17 cellular contexts compared by ENCODE assay signal in genomic region chr12:113109872-113110623, GRCh38. TPM values are rescaled to one million over a fixed set of nuclear protein-coding genes. Genes with fewer than 3 reads are reported as not detected.
"Had no signal": no experiment of that assay in that cellular context is flagged by ENCODE, and none has a peak within 500 bp of the region (broad histone marks: within the 10 kb centered on the region; RNA-seq: fewer than 3 reads in every experiment).

No MANE protein-coding gene starts in this region.

- H3K27ac ChIP-seq: adrenal gland, sigmoid colon had no signal

- DNase-seq: activated CD4-positive, alpha-beta T cell treated with anti-CD3 and anti-CD28 coated beads, Interleukin-2, amount 50 U/mL, for 48 hours; activated CD8-positive, alpha-beta memory T cell treated with anti-CD3 and anti-CD28 coated beads, Interleukin-2, amount 50 U/mL, for 48 hours; activated naive CD4-positive, alpha-beta T cell treated with anti-CD3 and anti-CD28 coated beads, Interleukin-2, amount 10 ng/mL, durations not matched to agents 7 days and 5 days; adrenal gland; central memory CD4-positive, alpha-beta T cell; hippocampal formation; left cardiac atrium; midbrain; sigmoid colon; stimulated activated CD4-positive, alpha-beta T cell treated with anti-CD3 and anti-CD28 coated beads, Interleukin-2, amount 100 ng/mL, for 24 hours; stimulated activated naive CD4-positive, alpha-beta T cell treated with Interleukin-2 at 50 U/mL for 16 hours had no signal

- H3K27ac Mint-ChIP-seq: activated naive CD4-positive, alpha-beta T cell treated with anti-CD3 and anti-CD28 coated beads, Interleukin-2, amount 10 ng/mL, durations not matched to agents 7 days and 5 days; type B pancreatic cell had no signal

- ATAC-seq: activated CD4-positive, CD25-positive, alpha-beta regulatory T cell treated with anti-CD3 and anti-CD28 coated beads, Interleukin-2, amount 50 U/mL, for 24 hours; left cardiac atrium had no signal

- H3K36me3 Mint-ChIP-seq: activated naive CD4-positive, alpha-beta T cell treated with anti-CD3 and anti-CD28 coated beads, Interleukin-2, amount 10 ng/mL, durations not matched to agents 7 days and 5 days; type B pancreatic cell had no signal

- H3K36me3 ChIP-seq: adrenal gland, sigmoid colon had no signal

- H3K4me1 ChIP-seq: adrenal gland, sigmoid colon had no signal

- H3K27me3 ChIP-seq: adrenal gland had no signal

- H3K9me3 ChIP-seq: adrenal gland, sigmoid colon had no signal

- H3K4me3 Mint-ChIP-seq: activated naive CD4-positive, alpha-beta T cell treated with anti-CD3 and anti-CD28 coated beads, Interleukin-2, amount 10 ng/mL, durations not matched to agents 7 days and 5 days; type B pancreatic cell had no signal

- H3K4me3 ChIP-seq: adrenal gland, lung, sigmoid colon had no signal

- H3K9me3 Mint-ChIP-seq: activated naive CD4-positive, alpha-beta T cell treated with anti-CD3 and anti-CD28 coated beads, Interleukin-2, amount 10 ng/mL, durations not matched to agents 7 days and 5 days; type B pancreatic cell had no signal

RNA-seq across cellular contexts. Expression of gene RASAL1, which starts 25.5 kb away (rescaled TPM):
- total RNA-seq: left cardiac atrium, omental fat pad, pulmonary artery endothelial cell had no signal

RNA-seq across cellular contexts. Expression of gene CFAP73, which starts 39.5 kb away (rescaled TPM):
- total RNA-seq: left cardiac atrium, omental fat pad, pulmonary artery endothelial cell, sigmoid colon had no signal

RNA-seq across cellular contexts. Expression of gene DTX1, which starts 53.5 kb away (rescaled TPM):
- total RNA-seq: pulmonary artery endothelial cell; T-helper 2 cell treated with Interferon-gamma antibody and Interleukin-4, amounts not matched to agents 100 ng/mL and 5 ng/mL, for 36 hours had no signal
